1 cellular context compared by ENCODE assay signal in genomic region chr17:37092701-37093100, GRCh38.
TF ChIP-seq lines count a peak whose summit lies in the region.

No MANE protein-coding gene starts in this region.

TF ChIP-seq in GM23338, 12 proteins besides CTCF, POLR2A, EP300 and RAD21 (continued from another document):
- TF ChIP-seq ETS1 (IDR thresholded peaks at IDR 0.05) (no peak), STAT1 (IDR thresholded peaks at IDR 0.05; ENCODE audit: unreplicated experiment) (no peak), REST (IDR thresholded peaks at IDR 0.05; ENCODE audit: unreplicated experiment) (no peak), JUNB (IDR thresholded peaks at IDR 0.05; ENCODE audit: unreplicated experiment) (no peak), ZNF114 (CRISPR knock-in tag; IDR thresholded peaks at IDR 0.05) (no peak), EZH2 (IDR thresholded peaks at IDR 0.05; ENCODE audit: low read depth, unreplicated experiment) (no peak), NANOG (IDR thresholded peaks at IDR 0.05; ENCODE audit: borderline replicate concordance) (no peak)
TF ChIP-seq in GM23338: peak in this region for 0.
